Comparison of ENCODE assay signal across 8 cellular contexts in the genomic region with DNA sequence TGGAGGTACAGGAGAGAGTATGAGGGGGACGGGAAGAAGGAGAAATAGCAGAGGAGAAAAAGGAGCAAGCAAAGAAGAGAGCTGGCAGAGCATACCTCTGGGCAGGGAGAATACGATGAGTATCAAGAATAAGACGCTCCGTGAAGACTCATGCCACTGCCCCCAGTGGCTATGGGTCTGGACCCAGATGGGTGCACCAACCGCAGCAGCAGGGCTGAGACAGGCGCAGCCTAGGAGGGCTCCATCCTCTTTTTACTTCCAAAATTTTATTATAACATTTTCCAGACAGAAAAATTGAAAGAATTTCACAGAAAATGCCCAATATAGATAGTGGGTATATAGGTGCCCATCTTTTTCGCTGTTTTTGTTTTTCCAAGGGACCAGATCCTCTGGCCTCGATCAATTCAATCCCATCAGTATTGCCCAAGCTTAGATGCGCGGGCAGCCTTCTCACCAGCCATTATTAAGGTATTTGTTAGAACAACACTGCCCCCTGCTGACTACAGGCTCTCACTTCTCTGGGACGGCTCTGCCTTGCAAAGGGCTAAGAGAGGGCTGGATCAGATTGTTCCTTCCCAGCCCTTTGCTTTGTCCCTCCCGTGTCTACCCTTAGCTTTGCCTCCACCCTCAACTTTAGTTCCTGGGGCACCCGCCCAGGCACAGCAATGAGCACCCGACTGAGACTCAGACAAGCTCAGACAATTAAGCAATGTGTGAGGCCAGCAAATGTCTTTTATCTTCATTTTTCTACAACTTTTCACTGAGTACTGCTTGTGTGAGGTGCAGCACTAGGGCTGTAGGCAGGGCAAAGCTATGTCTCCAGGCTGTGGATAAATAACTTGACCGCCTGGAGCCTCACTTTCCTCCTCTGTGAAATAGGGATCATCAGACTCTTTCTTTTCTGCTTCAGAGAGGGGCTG. TPM values are rescaled to one million over a fixed set of nuclear protein-coding genes. Genes with fewer than 3 reads are reported as not detected.
DNase-seq lines count a peak whose midpoint lies in the region; ATAC-seq, FAIRE-seq and TF ChIP-seq lines count a peak whose summit lies in the region.

No MANE protein-coding gene starts in this region.

- H3K27ac Mint-ChIP-seq in immature natural killer cell = no peak overlapping the region

- intact Hi-C loops in body of pancreas (cut with DNase I) = no loop called here

- no peak overlapping the region for H3K4me3 Mint-ChIP-seq in immature natural killer cell

- DNase-seq in SIG-M5 treated with dmso at 0.1 percent for 504 hours (lab: John Stamatoyannopoulos, UW; ENCODE audit: unreplicated experiment) (peak; percentile 83), SIG-M5 (lab: John Stamatoyannopoulos, UW) (no peak), NCI-H2029 (lab: John Stamatoyannopoulos, UW) (peak; percentile 54), body of pancreas (peak; percentile 84 to 90 (median 88)), immature natural killer cell (peak; percentile 30 to 53 (median 41))
- peak; percentile 36 to 42 for DNase-seq in stimulated activated CD4-positive, alpha-beta T cell treated with anti-CD3 and anti-CD28 coated beads, Interleukin-15, amount 100 ng/mL, for 1 hour (ENCODE audit: low read depth in 1 of 2, low spot score in 1 of 2)

- no peaks in the 10 kb centered on the region for H3K36me3 ChIP-seq in body of pancreas (replicated peaks in 1 of 2; ENCODE audit: insufficient read depth in 1 of 2, low read depth in 2 of 2)

- peak; percentile 86 for FAIRE-seq in TTC549 (lab: Jason Lieb, UNC)

- no peaks in the 10 kb centered on the region for H3K36me3 Mint-ChIP-seq in immature natural killer cell

- ATAC-seq in HG02970 (IDR thresholded peaks at IDR 0.05; ENCODE audit: low FRiP score, unreplicated experiment) = peak; percentile 69
- peak; percentile 88 for ATAC-seq in body of pancreas

- H3K27me3 ChIP-seq in body of pancreas = no peaks in the 10 kb centered on the region

- no peak for TF ChIP-seq POLR2A in body of pancreas (IDR thresholded peaks at IDR 0.05)

- H3K9me3 Mint-ChIP-seq in immature natural killer cell = no peaks in the 10 kb centered on the region

- no peaks in the 10 kb centered on the region for H3K4me1 ChIP-seq in body of pancreas

- H3K27ac ChIP-seq in body of pancreas = no peak overlapping the region

- WGBS in body of pancreas, 2 donors = 21 to 28% methylated on average over 15 of the region's 15 CpGs

- peaks cover 6 to 8% of the 10 kb centered on the region in 2 donors for H3K4me1 Mint-ChIP-seq in immature natural killer cell

- peaks cover 6 to 12% (median 7%) of the 10 kb centered on the region in 3 donors for H3K27me3 Mint-ChIP-seq in immature natural killer cell (ENCODE audit: low read depth in 3 of 3)

- TF ChIP-seq CTCF in body of pancreas (IDR thresholded peaks at IDR 0.05) = peak; percentile 52 to 81 (median 80)

- no peaks in the 10 kb centered on the region for H3K9me3 ChIP-seq in body of pancreas

- H3K4me3 ChIP-seq in body of pancreas = no peak overlapping the region

RNA-seq across cellular contexts. Expression of gene CAMK1G, which starts 17.5 kb away (rescaled TPM):
- total RNA-seq in body of pancreas = under 1 TPM in 1 of 2 donors, not detected in 1; 0.33 TPM
- polyA plus RNA-seq in immature natural killer cell = not detected
